Comparison of ENCODE assay signal across 18 cellular contexts in genomic region chr14:89255012-89255411, GRCh38.
"Had no signal": no experiment of that assay in that cellular context is flagged by ENCODE, and none has a peak within 500 bp of the region (broad histone marks: within the 10 kb centered on the region; RNA-seq: fewer than 3 reads in every experiment).

No MANE protein-coding gene starts in this region.

- H3K9me3 Mint-ChIP-seq: endodermal cell had no signal

- H3K4me3 Mint-ChIP-seq: endodermal cell; naive B cell; stimulated activated memory B cell treated with anti-CD40 and anti-IgM and Interleukin-4, amounts not matched to agents 10 μg/mL and 1 μg/mL and 100 μg/mL, for 72 hours; stimulated activated naive CD8-positive, alpha-beta T cell treated with anti-CD3 and anti-CD28 coated beads, Interleukin-15, Interleukin-2, amounts not matched to agents 100 ng/mL and 50 ng/mL, for 24 hours had no signal

- H3K27me3 Mint-ChIP-seq: naive B cell; stimulated activated memory B cell treated with anti-CD40 and anti-IgM and Interleukin-4, amounts not matched to agents 10 μg/mL and 1 μg/mL and 100 μg/mL, for 72 hours; stimulated activated naive CD8-positive, alpha-beta T cell treated with anti-CD3 and anti-CD28 coated beads, Interleukin-15, Interleukin-2, amounts not matched to agents 100 ng/mL and 50 ng/mL, for 24 hours had no signal

- ATAC-seq: stimulated activated memory B cell treated with anti-CD40 and anti-IgM and Interleukin-4, amounts not matched to agents 10 μg/mL and 1 μg/mL and 100 μg/mL, for 72 hours had no signal

- H3K27ac ChIP-seq: colonic mucosa, ovary, right atrium auricular region, testis, tibial nerve had no signal

- H3K27ac Mint-ChIP-seq: stimulated activated memory B cell treated with anti-CD40 and anti-IgM and Interleukin-4, amounts not matched to agents 10 μg/mL and 1 μg/mL and 100 μg/mL, for 72 hours; stimulated activated naive CD8-positive, alpha-beta T cell treated with anti-CD3 and anti-CD28 coated beads, Interleukin-15, Interleukin-2, amounts not matched to agents 100 ng/mL and 50 ng/mL, for 24 hours had no signal

- DNase-seq: colonic mucosa; effector CD4-positive, alpha-beta T cell; endodermal cell; foreskin melanocyte; heart right ventricle; hypothalamus; left ventricle myocardium superior; mesenchymal stem cell; naive B cell; ovary; small intestine; stimulated activated CD4-positive, alpha-beta T cell treated with anti-CD3 and anti-CD28 coated beads, Interleukin-12 subunit alpha, Interleukin-12 subunit beta, amount 100 ng/mL, for 4 hours; stimulated activated CD8-positive, alpha-beta memory T cell treated with anti-CD3 and anti-CD28 coated beads, Interleukin-4, amount 100 ng/mL, for 48 hours; testis had no signal

- H3K27me3 ChIP-seq: colonic mucosa, heart right ventricle, ovary, right atrium auricular region, testis, tibial nerve had no signal

- H3K9me3 ChIP-seq: colonic mucosa, ovary, right atrium auricular region, testis, tibial nerve had no signal
